In genomic region chr6:15401769-15402250, GRCh38 we compare ENCODE assay signal across 12 cellular contexts.
A peak's percentile ranks its signal among the peaks of the same experiment; 100 is the strongest.
DNase-seq lines count a peak whose midpoint lies in the region; ATAC-seq and TF ChIP-seq lines count a peak whose summit lies in the region.
"Had no signal": no experiment of that assay in that cellular context is flagged by ENCODE, and none has a peak within 500 bp of the region (broad histone marks: within the 10 kb centered on the region; RNA-seq: fewer than 3 reads in every experiment).

No MANE protein-coding gene starts in this region.

- H3K4me3 ChIP-seq in HEK293 (ENCODE audit: low read depth, low read length) (no peak overlapping the region), neural cell (ENCODE audit: low read length) (peak overlapping the region; percentile 63), lower leg skin (ENCODE audit: low read depth, poor library complexity, severe bottlenecking) (no peak overlapping the region)
- H3K4me3 ChIP-seq: skin epidermis had no signal

- peaks cover 0 to 4% of the 10 kb centered on the region in 2 donors for H3K36me3 Mint-ChIP-seq in CD14-positive monocyte

- peaks cover 53% of the 10 kb centered on the region for H3K4me1 ChIP-seq in HEK293 (ENCODE audit: control insufficient read depth, insufficient read depth, low read length)

- H3K27ac ChIP-seq in HEK293 (ENCODE audit: extremely low read depth, low read depth, low read length) (peak overlapping the region; percentile 7; the same call in 1 of the 2 replicates), neural cell (ENCODE audit: low read length) (peak overlapping the region; percentile 93)

- TF ChIP-seq CTCF in CD14-positive monocyte (IDR thresholded peaks at IDR 0.05) (no peak), HEK293 (tag by site-specific recombination; IDR thresholded peaks at IDR 0.05) (no peak), neural cell (IDR thresholded peaks at IDR 0.05; ENCODE audit: poor library complexity, severe bottlenecking) (no peak), lower leg skin (IDR thresholded peaks at IDR 0.05) (no peak)

- TF ChIP-seq EP300 in neural cell (conservative IDR thresholded peaks at IDR 0.05; ENCODE audit: poor library complexity, severe bottlenecking), result no peak

- H3K4me2 ChIP-seq in neural cell (ENCODE audit: low read length), result peak overlapping the region; percentile 87

- no peak overlapping the region for H3K4me3 Mint-ChIP-seq in CD14-positive monocyte

- H3K27me3 Mint-ChIP-seq in CD14-positive monocyte (ENCODE audit: low read depth in 3 of 3), result peaks cover 0 to 2% (median 0%) of the 10 kb centered on the region in 3 donors

- WGBS in lower leg skin, 2 donors, result 49 to 52% methylated on average over 2 of the region's 2 CpGs

- H3K79me2 ChIP-seq in neural cell (replicated peaks; ENCODE audit: insufficient read depth, low read length), result peaks cover 91% of the 10 kb centered on the region

- H3K9ac ChIP-seq in neural cell (ENCODE audit: low read length), result peak overlapping the region; percentile 78

- no peak overlapping the region for H2AFZ ChIP-seq in neural cell (ENCODE audit: low read depth, low read length)

- peak overlapping the region in 4 of 7 donors; percentile 8 to 45 (median 22) for H3K27ac Mint-ChIP-seq in CD14-positive monocyte

- POLR2A ChIA-PET in HEK293 (lab: Yijun Ruan, JAX), result no interaction called here

- no peaks in the 10 kb centered on the region for H3K27me3 ChIP-seq in neural cell (ENCODE audit: insufficient read depth, low read depth, low read length)

- no peaks in the 10 kb centered on the region for H3K36me3 ChIP-seq in HEK293 (ENCODE audit: control insufficient read depth in 2 of 2, insufficient read depth in 1 of 2, low read length in 2 of 2)
- H3K36me3 ChIP-seq in neural cell (ENCODE audit: insufficient read depth, low read length), result no peaks in the 10 kb centered on the region

- TF ChIP-seq RAD21 in neural cell (conservative IDR thresholded peaks at IDR 0.05), result no peak

- intact Hi-C loops in CD14-positive monocyte (cut with micrococcal nuclease) (loop anchor here (5.0 kb wide), 1 partner anchor 35 kb away; no protein-coding TSS in a partner anchor), lower leg skin (cut with DNase I; ENCODE audit: low total_unique reads) (no loop called here)

- H3K9me2 ChIP-seq in neural cell (ENCODE audit: insufficient read depth, low read length), result no peaks in the 10 kb centered on the region

- peaks cover 91% of the 10 kb centered on the region for H3K4me1 Mint-ChIP-seq in CD14-positive monocyte

- CTCF ChIA-PET in HEK293 (lab: Yijun Ruan, JAX), result interaction anchor here (0.5 to 5.4 kb wide), 7 partner anchors 8 to 141 kb away, joined by 3 to 25 read pairs (median 4); no protein-coding TSS in a partner anchor

- H3K9me3 ChIP-seq in HEK293 (ENCODE audit: control insufficient read depth, insufficient read depth, low read depth, low read length) (no peaks in the 10 kb centered on the region), neural cell (ENCODE audit: low read length) (no peaks in the 10 kb centered on the region)

- no peaks in the 10 kb centered on the region for H3K9me3 Mint-ChIP-seq in CD14-positive monocyte

- ATAC-seq in GM21723 (IDR thresholded peaks at IDR 0.05; ENCODE audit: unreplicated experiment) (no peak), GM21737 (IDR thresholded peaks at IDR 0.05; ENCODE audit: unreplicated experiment) (no peak)
- ATAC-seq: left cardiac atrium had no signal

- H3F3A ChIP-seq in neural cell (ENCODE audit: insufficient read depth, low read length, poor library complexity, severe bottlenecking), result peaks cover 4% of the 10 kb centered on the region

- no peak for DNase-seq in CD14-positive monocyte (ENCODE audit: low spot score)
- DNase-seq in cerebellar cortex (ENCODE audit: low spot score), result peak; percentile 31
- no peak for DNase-seq in RKO (ENCODE audit: low spot score)
- DNase-seq in lower leg skin (ENCODE audit: low spot score in 2 of 2), result no peak
- DNase-seq: DMS53, left cardiac atrium, NCI-H1048 had no signal

- no peak for TF ChIP-seq POLR2A in lower leg skin (IDR thresholded peaks at IDR 0.05)

- H4K20me1 ChIP-seq in neural cell (ENCODE audit: insufficient read depth), result no peaks in the 10 kb centered on the region

TF ChIP-seq in HEK293, 187 proteins besides CTCF, POLR2A, EP300 and RAD21:
- TF ChIP-seq ZNF214 (tag by site-specific recombination; IDR thresholded peaks at IDR 0.05; ENCODE audit: borderline replicate concordance) (no peak), RBAK (tag by site-specific recombination; IDR thresholded peaks at IDR 0.05) (no peak), IKZF3 (tag by site-specific recombination; IDR thresholded peaks at IDR 0.05) (0 out of 2 replicates have a peak, but pooled peaks have one; percentile 26), ZFP37 (tag by site-specific recombination; IDR thresholded peaks at IDR 0.05) (no peak), SETDB1 (IDR thresholded peaks at IDR 0.05; ENCODE audit: insufficient read length, low read length) (no peak), ZBTB21 (tag by site-specific recombination; IDR thresholded peaks at IDR 0.05) (no peak), SP7 (tag by site-specific recombination; IDR thresholded peaks at IDR 0.05) (0 out of 2 replicates have a peak, but pooled peaks have one; percentile 19), TCF7L2 (IDR thresholded peaks at IDR 0.05; ENCODE audit: borderline replicate concordance, low read depth, low read length) (peak; percentile 66; the same call in 1 of the 2 replicates), KLF17 (tag by site-specific recombination; IDR thresholded peaks at IDR 0.05) (peak; percentile 66; the same call in 1 of the 2 replicates), TRIM28 (IDR thresholded peaks at IDR 0.05; ENCODE audit: borderline replicate concordance, low read length) (0 out of 2 replicates have a peak, but pooled peaks have one; percentile 28), ZFP3 (tag by site-specific recombination; IDR thresholded peaks at IDR 0.05; ENCODE audit: low read depth) (no peak), ZNF362 (tag by site-specific recombination; IDR thresholded peaks at IDR 0.05) (peak; percentile 59; the same call in 1 of the 2 replicates)

TF ChIP-seq in neural cell, 6 proteins besides CTCF, POLR2A, EP300 and RAD21:
- TF ChIP-seq EZH2 (IDR thresholded peaks at IDR 0.05; ENCODE audit: borderline replicate concordance, insufficient read depth, low read length, poor library complexity, severe bottlenecking) (no peak), SMC3 (conservative IDR thresholded peaks at IDR 0.05; ENCODE audit: poor library complexity) (no peak), MXI1 (conservative IDR thresholded peaks at IDR 0.05; ENCODE audit: poor library complexity, severe bottlenecking) (no peak), REST (IDR thresholded peaks at IDR 0.05; ENCODE audit: borderline replicate concordance) (no peak), POLR2AphosphoS5 (IDR thresholded peaks at IDR 0.05) (no peak), TAF1 (IDR thresholded peaks at IDR 0.05; ENCODE audit: low read depth) (no peak)
